Comparison of ENCODE assay signal across 19 cellular contexts in genomic region chr11:69030324-69030723, GRCh38. TPM values are rescaled to one million over a fixed set of nuclear protein-coding genes. Genes with fewer than 3 reads are reported as not detected.
DNase-seq lines count a peak whose midpoint lies in the region; ATAC-seq and TF ChIP-seq lines count a peak whose summit lies in the region.
"Had no signal": no experiment of that assay in that cellular context is flagged by ENCODE, and none has a peak within 500 bp of the region (broad histone marks: within the 10 kb centered on the region; RNA-seq: fewer than 3 reads in every experiment).

No MANE protein-coding gene starts in this region.

- TF ChIP-seq POLR2A in IMR-90 (IDR thresholded peaks at IDR 0.05; ENCODE audit: low read depth, low read length): no peak

- H3K56ac ChIP-seq in IMR-90 (ENCODE audit: extremely low read depth, insufficient read depth, low read length): no peak overlapping the region

- 92 to 100% methylated on average over 1 to 2 of the region's 6 CpGs for WGBS in IMR-90 (ENCODE audit: extremely low coverage in 2 of 2, insufficient read length in 1 of 2), 2 experiments

- H3K4ac ChIP-seq in IMR-90 (ENCODE audit: low read depth, low read length): no peak overlapping the region

- no peak for TF ChIP-seq CTCF in IMR-90 (conservative IDR thresholded peaks at IDR 0.05; ENCODE audit: low read depth, low read length)
- TF ChIP-seq CTCF in neutrophil (IDR thresholded peaks at IDR 0.05): no peak

- no peak overlapping the region for H2BK120ac ChIP-seq in IMR-90 (ENCODE audit: low read depth, low read length)

- H2BK15ac ChIP-seq in IMR-90 (ENCODE audit: low read depth, low read length): no peak overlapping the region

- H3K36me3 ChIP-seq in BLaER1 (no peaks in the 10 kb centered on the region), IMR-90 (ENCODE audit: control insufficient read depth, insufficient read depth, low read length) (no peaks in the 10 kb centered on the region), adipocyte (ENCODE audit: control insufficient read depth, insufficient read depth, low read length, severe bottlenecking) (no peaks in the 10 kb centered on the region), neutrophil (no peaks in the 10 kb centered on the region)
- H3K36me3 ChIP-seq: HAP-1 had no signal

- H4K5ac ChIP-seq in IMR-90 (ENCODE audit: low read depth, low read length): no peak overlapping the region

- CTCF ChIA-PET in IMR-90 (lab: Yijun Ruan, JAX): no interaction called here

- no peaks in the 10 kb centered on the region for H4K20me1 ChIP-seq in BLaER1
- H4K20me1 ChIP-seq in IMR-90 (ENCODE audit: insufficient read depth, low read length): no peaks in the 10 kb centered on the region

- POLR2A ChIA-PET in IMR-90 (lab: Charles Lee; ENCODE audit: unreplicated experiment): no interaction called here

- BruUV-seq in IMR-90 (replicated peaks; lab: Mats Ljungman, UMichigan): no TSS peak

- no peak overlapping the region for H3K23ac ChIP-seq in IMR-90 (ENCODE audit: low read depth, low read length)

- no peak overlapping the region for H3K4me3 ChIP-seq in BLaER1
- H3K4me3 ChIP-seq in IMR-90 (ENCODE audit: insufficient read depth, low read depth, low read length): no peak overlapping the region
- peak overlapping the region; percentile 54 for H3K4me3 ChIP-seq in adipocyte (ENCODE audit: low read length)
- H3K4me3 ChIP-seq in neutrophil (ENCODE audit: low read depth in 1 of 2, low read length in 1 of 2): no peak overlapping the region
- H3K4me3 ChIP-seq: HAP-1 had no signal

- no peaks in the 10 kb centered on the region for H3K27me3 ChIP-seq in BLaER1
- peaks cover 3% of the 10 kb centered on the region for H3K27me3 ChIP-seq in IMR-90 (ENCODE audit: control insufficient read depth, insufficient read depth, low read length)
- H3K27me3 ChIP-seq in adipocyte (replicated peaks; ENCODE audit: control insufficient read depth, insufficient read depth, low read length): no peaks in the 10 kb centered on the region
- no peaks in the 10 kb centered on the region for H3K27me3 ChIP-seq in neutrophil

- no peak for ATAC-seq in IMR-90 (ENCODE audit: low read depth)
- ATAC-seq in GM21619 (IDR thresholded peaks at IDR 0.05; ENCODE audit: unreplicated experiment): no peak
- no peak for ATAC-seq in GM18519 (IDR thresholded peaks at IDR 0.05; ENCODE audit: low FRiP score, unreplicated experiment)
- ATAC-seq: CD8-positive, alpha-beta T cell had no signal

- no peak for DNase-seq in IMR-90
- peak; percentile 33 for DNase-seq in adipocyte (ENCODE audit: low read depth)
- no peak for DNase-seq in COR-L47 (lab: John Stamatoyannopoulos, UW)
- DNase-seq: CD8-positive, alpha-beta T cell; DMS79; KG1; NCI-H1092 treated with DMSO at 0.1 percent for 48 hours; NCI-H2107; NCI-H2227 treated with DMSO at 0.1 percent for 48 hours; NCI-H524; OCI-M1 had no signal

- no peak overlapping the region for H3K14ac ChIP-seq in IMR-90 (replicated peaks; ENCODE audit: low read depth, low read length)

- H4K91ac ChIP-seq in IMR-90 (ENCODE audit: insufficient read depth, low read depth, low read length): no peak overlapping the region

- in situ Hi-C loops in IMR-90 (cut with MboI; ENCODE audit: low sequenced_read_pairs): no loop called here

- no peak overlapping the region for H2AK5ac ChIP-seq in IMR-90 (ENCODE audit: low read depth, low read length)

- H2BK5ac ChIP-seq in IMR-90 (ENCODE audit: low read depth, low read length, poor library complexity, severe bottlenecking): no peak overlapping the region

- H3K9me3 ChIP-seq in BLaER1 (no peaks in the 10 kb centered on the region), IMR-90 (ENCODE audit: control insufficient read depth, insufficient read depth, low read length) (no peaks in the 10 kb centered on the region), adipocyte (ENCODE audit: control insufficient read depth, low read length) (no peaks in the 10 kb centered on the region), neutrophil (no peaks in the 10 kb centered on the region)
- H3K9me3 ChIP-seq: HAP-1 had no signal

- H3K27ac ChIP-seq in BLaER1 (no peak overlapping the region), IMR-90 (ENCODE audit: insufficient read depth, low read length) (no peak overlapping the region; the same call in 1 of the 2 replicates), neutrophil (peak overlapping the region; percentile 67)
- H3K27ac ChIP-seq: HL-60, RWPE1 had no signal

- H3K79me1 ChIP-seq in IMR-90 (ENCODE audit: low read depth in 1 of 2, low read length in 2 of 2): no peaks in the 10 kb centered on the region

- intact Hi-C loops in IMR-90 (cut with micrococcal nuclease): no loop called here

- no peak overlapping the region for H2AK9ac ChIP-seq in IMR-90 (replicated peaks; ENCODE audit: low read depth, low read length, poor library complexity)

- no peak overlapping the region for H4K8ac ChIP-seq in IMR-90 (ENCODE audit: low read depth in 2 of 2, low read length in 2 of 2)

- no peak overlapping the region for H2BK20ac ChIP-seq in IMR-90 (ENCODE audit: low read depth, low read length)

- no peak overlapping the region for H2AFZ ChIP-seq in IMR-90 (replicated peaks; ENCODE audit: low read length, poor library complexity)

- dilution Hi-C loops in IMR-90 (cut with HindIII; ENCODE audit: low sequenced_read_pairs, unreplicated experiment): no loop called here

- no peaks in the 10 kb centered on the region for H3K9me1 ChIP-seq in IMR-90 (ENCODE audit: insufficient read depth, low read length)

- H3K9ac ChIP-seq in BLaER1 (no peak overlapping the region), IMR-90 (ENCODE audit: low read depth, low read length) (no peak overlapping the region), adipocyte (ENCODE audit: low read length) (peak overlapping the region; percentile 62)

- H3K4me2 ChIP-seq in BLaER1: peak overlapping the region; percentile 37
- no peak overlapping the region for H3K4me2 ChIP-seq in IMR-90 (ENCODE audit: low read depth, low read length)

- TF ChIP-seq RAD21 in IMR-90 (IDR thresholded peaks at IDR 0.05; ENCODE audit: low read length): no peak

- H3K4me1 ChIP-seq in BLaER1: peaks cover 32% of the 10 kb centered on the region
- H3K4me1 ChIP-seq in IMR-90 (ENCODE audit: control insufficient read depth, insufficient read depth, low read length): 0 out of 2 replicates have a peak, but pooled peaks cover 2% of the 10 kb centered on the region
- H3K4me1 ChIP-seq in adipocyte (ENCODE audit: control insufficient read depth, insufficient read depth, low read length): peaks cover 17% of the 10 kb centered on the region
- H3K4me1 ChIP-seq in neutrophil (ENCODE audit: control insufficient read depth in 1 of 2, insufficient read depth in 1 of 2, low read depth in 1 of 2, low read length in 1 of 2): peaks cover 53 to 54% of the 10 kb centered on the region in 2 experiments
- H3K4me1 ChIP-seq: HAP-1 had no signal

- H3K18ac ChIP-seq in IMR-90 (ENCODE audit: low read depth, low read length): no peak overlapping the region; the same call in 1 of the 2 replicates

TF ChIP-seq in IMR-90, 13 proteins besides CTCF, POLR2A, EP300 and RAD21:
- no peak for TF ChIP-seq MXI1 (IDR thresholded peaks at IDR 0.05; ENCODE audit: borderline replicate concordance, low read depth, low read length)
- 0 out of 2 replicates have a peak, but pooled peaks have one; percentile 4 for TF ChIP-seq CEBPB (IDR thresholded peaks at IDR 0.05; ENCODE audit: low read depth, low read length)

RNA-seq across cellular contexts. Expression of gene MRGPRF, which starts 17.3 kb away (rescaled TPM):
- total RNA-seq in IMR-90 (2012; rRNA removed): 5.8 and 6.3 TPM in 2 replicates
- 27.3 and 28.8 TPM in 2 replicates for polyA plus RNA-seq in IMR-90 (2012; rRNA removed)
- polyA plus RNA-seq in IMR-90 (2012; cell fraction: cytosol; rRNA removed): 27.9 and 54.6 TPM in 2 replicates
- 17.5 and 36.2 TPM in 2 replicates for polyA plus RNA-seq in IMR-90 (2012; cell fraction: nucleus; rRNA removed; ENCODE audit: low replicate concordance)
- total RNA-seq: CD8-positive, alpha-beta T cell had no signal

RNA-seq across cellular contexts. Expression of gene TPCN2, which starts 18.4 kb away (rescaled TPM):
- total RNA-seq in IMR-90 (2012; rRNA removed): 3.1 and 3.4 TPM in 2 replicates
- polyA plus RNA-seq in IMR-90 (2012; rRNA removed): 6.9 and 8.0 TPM in 2 replicates
- polyA plus RNA-seq in IMR-90 (2012; cell fraction: cytosol; rRNA removed): 5.9 and 7.4 TPM in 2 replicates
- 41.5 and 56.5 TPM in 2 replicates for polyA plus RNA-seq in IMR-90 (2012; cell fraction: nucleus; rRNA removed; ENCODE audit: low replicate concordance)

RNA-seq across cellular contexts. Expression of gene MRGPRD, which starts 49.5 kb away (rescaled TPM):
- total RNA-seq in IMR-90 (2012; rRNA removed): not detected in 2 replicates
- polyA plus RNA-seq in IMR-90 (2012; rRNA removed): not detected in 2 replicates
- polyA plus RNA-seq in IMR-90 (2012; cell fraction: cytosol; rRNA removed): not detected in 2 replicates
- not detected in 2 replicates for polyA plus RNA-seq in IMR-90 (2012; cell fraction: nucleus; rRNA removed; ENCODE audit: low replicate concordance)
- total RNA-seq: CD8-positive, alpha-beta T cell; SK-MEL-5 had no signal
